In the genomic region with DNA sequence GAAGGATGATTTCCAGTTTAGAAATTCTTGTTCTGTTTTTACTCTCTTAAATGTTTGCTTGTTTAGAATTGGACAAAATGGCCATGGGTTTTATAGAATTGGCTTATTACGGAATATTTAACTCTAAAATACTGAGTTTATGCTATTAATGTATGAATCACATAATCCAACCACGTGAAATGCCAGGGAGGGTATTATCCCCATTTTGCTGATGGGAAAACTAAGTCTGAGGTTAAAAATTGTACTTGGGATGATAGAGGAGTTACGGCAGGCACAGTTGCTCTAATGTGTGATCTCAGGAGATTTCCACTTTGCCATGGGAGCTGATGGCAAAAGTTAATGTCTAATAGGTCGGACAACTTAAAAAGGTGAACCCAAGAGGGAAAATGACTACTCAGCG, we compare ENCODE assay signal across 17 cellular contexts.
"Had no signal": no experiment of that assay in that cellular context is flagged by ENCODE, and none has a peak within 500 bp of the region (broad histone marks: within the 10 kb centered on the region; RNA-seq: fewer than 3 reads in every experiment).

No MANE protein-coding gene starts in this region.

- DNase-seq: effector memory CD4-positive, alpha-beta T cell; gastrocnemius medialis; heart right ventricle; kidney; left cardiac atrium; left ventricle myocardium inferior; lower lobe of right lung; midbrain; naive B cell; stimulated activated CD4-positive, alpha-beta T cell treated with anti-CD3 and anti-CD28 coated beads, Interleukin-2, amount 100 ng/mL, for 48 hours; testis had no signal

- ATAC-seq: esophagus mucosa, gastrocnemius medialis, heart right ventricle, left cardiac atrium had no signal

- H3K4me1 ChIP-seq: gastrocnemius medialis, heart right ventricle, lower lobe of right lung, right atrium auricular region, testis, tibial nerve had no signal

- H3K9me3 ChIP-seq: gastrocnemius medialis, lower lobe of right lung, pancreas, testis had no signal

- H3K27me3 ChIP-seq: gastrocnemius medialis, heart right ventricle, pancreas, right atrium auricular region, testis, tibial nerve had no signal

- FAIRE-seq: endometrium, kidney, pancreas had no signal

- H3K4me3 ChIP-seq: gastrocnemius medialis, heart right ventricle, left ventricle myocardium inferior, lower lobe of right lung, pancreas, right atrium auricular region, smooth muscle cell, testis, tibial nerve had no signal

- H3K4me2 ChIP-seq: smooth muscle cell had no signal

- H3K27ac ChIP-seq: gastrocnemius medialis, heart right ventricle, left ventricle myocardium inferior, right atrium auricular region, tibial nerve had no signal
